In genomic region chr4:184706453-184706852, GRCh38 we compare ENCODE assay signal across 25 cellular contexts. TPM values are rescaled to one million over a fixed set of nuclear protein-coding genes. Genes with fewer than 3 reads are reported as not detected.
"Had no signal": no experiment of that assay in that cellular context is flagged by ENCODE, and none has a peak within 500 bp of the region (broad histone marks: within the 10 kb centered on the region; RNA-seq: fewer than 3 reads in every experiment).

No MANE protein-coding gene starts in this region.

- H3K27me3 Mint-ChIP-seq: activated naive CD8-positive, alpha-beta T cell; central memory CD8-positive, alpha-beta T cell; naive B cell; progenitor cell of endocrine pancreas had no signal

- H3K27ac ChIP-seq: adrenal gland, ascending aorta, brain microvascular endothelial cell, hepatocyte, left lung, neural progenitor cell, sigmoid colon, testis, uterus, VCaP had no signal

- H3K4me2 ChIP-seq: hepatocyte, neural progenitor cell had no signal

- ATAC-seq: esophagus mucosa, left lung had no signal

- H3K27ac Mint-ChIP-seq: activated naive CD8-positive, alpha-beta T cell; naive B cell; neural progenitor cell; progenitor cell of endocrine pancreas had no signal

- H3K79me2 ChIP-seq: hepatocyte had no signal

- H3K36me3 ChIP-seq: adrenal gland, ascending aorta, brain microvascular endothelial cell, sigmoid colon, uterus had no signal

- H3K4me1 Mint-ChIP-seq: central memory CD8-positive, alpha-beta T cell; naive B cell; neural progenitor cell had no signal

- H3K9ac ChIP-seq: neural progenitor cell had no signal

- H3K4me3 Mint-ChIP-seq: activated naive CD8-positive, alpha-beta T cell; naive B cell; neural progenitor cell had no signal

- H2AFZ ChIP-seq: hepatocyte, neural progenitor cell had no signal

- H3K9me3 Mint-ChIP-seq: central memory CD8-positive, alpha-beta T cell; naive B cell; neural progenitor cell had no signal

- H3K4me3 ChIP-seq: adrenal gland, ascending aorta, hepatocyte, left lung, lung, neural progenitor cell, sigmoid colon, testis, uterus had no signal

- H3K4me1 ChIP-seq: adrenal gland, ascending aorta, left lung, neural progenitor cell, sigmoid colon, testis, uterus had no signal

- H3K27me3 ChIP-seq: adrenal gland, ascending aorta, brain microvascular endothelial cell, hepatocyte, left lung, neural progenitor cell, sigmoid colon, testis, uterus had no signal

- DNase-seq: activated effector memory CD4-positive, alpha-beta T cell treated with anti-CD3 and anti-CD28 coated beads, Interleukin-2, amount 50 U/mL, for 16 hours; activated T-cell treated with anti-CD3 and anti-CD28 coated beads, Interleukin-2, amount 50 U/mL, for 1 hour; adrenal gland; brain microvascular endothelial cell; effector memory CD4-positive, alpha-beta T cell; kidney glomerular epithelial cell; left lung; naive B cell; retina; sigmoid colon; stimulated activated CD4-positive, alpha-beta T cell treated with anti-CD3 and anti-CD28 coated beads, Interleukin-2, amount 100 ng/mL, for 48 hours; stimulated activated CD8-positive, alpha-beta memory T cell treated with anti-CD3 and anti-CD28 coated beads, Interleukin-4, amount 100 ng/mL, for 48 hours; stimulated activated naive CD4-positive, alpha-beta T cell; testis; trophoblast cell; uterus had no signal

RNA-seq across cellular contexts. Expression of gene CENPU, which starts 27.4 kb away (rescaled TPM):
- total RNA-seq: ascending aorta had no signal
